ENCODE assay signal across 8 cellular contexts in genomic region chr12:22357531-22357930, GRCh38. TPM values are rescaled to one million over a fixed set of nuclear protein-coding genes. Genes with fewer than 3 reads are reported as not detected.
"Had no signal": no experiment of that assay in that cellular context is flagged by ENCODE, and none has a peak within 500 bp of the region (broad histone marks: within the 10 kb centered on the region; RNA-seq: fewer than 3 reads in every experiment).

No MANE protein-coding gene starts in this region.

- H3K4me3 ChIP-seq: GM12878 had no signal

- DNase-seq: GDM1, GF-D8 had no signal

- ATAC-seq: GM12878 had no signal

- FAIRE-seq: GM12878, GM12891, GM12892, GM18507, GM19239 had no signal

RNA-seq across cellular contexts. Expression of gene ST8SIA1, which starts 23.0 kb away (rescaled TPM):
- total RNA-seq: G401 had no signal
